ENCODE assay signal across 10 cellular contexts in the genomic region with DNA sequence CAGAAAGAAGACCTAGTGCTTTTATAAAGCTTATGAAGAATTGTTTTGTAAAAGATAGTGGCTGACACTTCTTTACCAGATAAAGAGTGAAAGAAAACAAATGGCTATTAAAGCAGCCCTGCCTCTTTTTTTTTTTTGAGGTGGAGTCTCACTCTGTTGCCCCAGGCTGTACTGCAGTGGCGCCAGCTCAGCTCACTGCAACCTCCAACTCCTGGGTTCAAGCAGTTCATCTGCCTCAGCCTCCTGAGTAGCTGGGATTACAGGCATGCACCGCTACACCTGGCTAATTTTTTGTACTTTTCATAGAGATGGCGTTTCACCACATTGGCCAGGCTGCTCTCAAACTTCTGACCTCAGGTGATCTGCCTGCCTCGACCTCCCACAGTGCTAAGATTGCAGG. TPM values are rescaled to one million over a fixed set of nuclear protein-coding genes. Genes with fewer than 3 reads are reported as not detected.
DNase-seq lines count a peak whose midpoint lies in the region; ATAC-seq, FAIRE-seq and TF ChIP-seq lines count a peak whose summit lies in the region.
"Had no signal": no experiment of that assay in that cellular context is flagged by ENCODE, and none has a peak within 500 bp of the region (broad histone marks: within the 10 kb centered on the region; RNA-seq: fewer than 3 reads in every experiment).

No MANE protein-coding gene starts in this region.

- peaks cover 77% of the 10 kb centered on the region for H3K4me1 Mint-ChIP-seq in activated T-cell treated with anti-CD3 and anti-CD28 coated beads, Interleukin-2, amount 50 U/mL, for 4 hours (ENCODE audit: low read depth)
- H3K4me1 Mint-ChIP-seq in activated CD8-positive, alpha-beta T cell treated with anti-CD3 and anti-CD28 coated beads for 36 hours (ENCODE audit: low read depth), result peaks cover 70% of the 10 kb centered on the region
- H3K4me1 Mint-ChIP-seq in type B pancreatic cell (ENCODE audit: unreplicated experiment), result no peaks in the 10 kb centered on the region

- H3K4me3 ChIP-seq in right atrium auricular region, result no peak overlapping the region

- H3K9me3 Mint-ChIP-seq in activated T-cell treated with anti-CD3 and anti-CD28 coated beads, Interleukin-2, amount 50 U/mL, for 4 hours, result no peaks in the 10 kb centered on the region
- H3K9me3 Mint-ChIP-seq in activated CD8-positive, alpha-beta T cell treated with anti-CD3 and anti-CD28 coated beads for 36 hours, result no peaks in the 10 kb centered on the region
- H3K9me3 Mint-ChIP-seq in type B pancreatic cell, result no peaks in the 10 kb centered on the region

- H3K4me1 ChIP-seq in right atrium auricular region, result peaks cover 0 to 33% of the 10 kb centered on the region in 2 donors
- H3K4me1 ChIP-seq: BE2C had no signal

- no peak for TF ChIP-seq CTCF in activated CD8-positive, alpha-beta T cell treated with anti-CD3 and anti-CD28 coated beads for 36 hours (IDR thresholded peaks at IDR 0.05)
- TF ChIP-seq CTCF in right atrium auricular region (IDR thresholded peaks at IDR 0.05) (no peak), type B pancreatic cell (conservative IDR thresholded peaks at IDR 0.05) (no peak)

- H3K27me3 ChIP-seq in right atrium auricular region, result no peaks in the 10 kb centered on the region
- H3K27me3 ChIP-seq: BE2C had no signal

- CTCF ChIA-PET in activated CD8-positive, alpha-beta T cell treated with anti-CD3 and anti-CD28 coated beads for 36 hours (lab: Charles Lee), result interaction anchor here (1.0 to 4.8 kb wide), 6 partner anchors 9 to 63 kb away, joined by 3 to 50 read pairs (median 5); a partner anchor contains a TSS

- H3K27ac ChIP-seq in right atrium auricular region, result peak overlapping the region; percentile 19 to 71

- H3K4me3 Mint-ChIP-seq in activated T-cell treated with anti-CD3 and anti-CD28 coated beads, Interleukin-2, amount 50 U/mL, for 4 hours, result peak overlapping the region; percentile 13
- H3K4me3 Mint-ChIP-seq in activated CD8-positive, alpha-beta T cell treated with anti-CD3 and anti-CD28 coated beads for 36 hours, result peak overlapping the region; percentile 30
- H3K4me3 Mint-ChIP-seq in type B pancreatic cell, result no peak overlapping the region

- H3K27ac Mint-ChIP-seq in activated CD8-positive, alpha-beta T cell treated with anti-CD3 and anti-CD28 coated beads for 36 hours, result peak overlapping the region; percentile 81
- peak overlapping the region; percentile 92 for H3K27ac Mint-ChIP-seq in type B pancreatic cell

- POLR2A ChIA-PET in activated CD8-positive, alpha-beta T cell treated with anti-CD3 and anti-CD28 coated beads for 36 hours (lab: Charles Lee), result interaction anchor here (0.7 to 8.5 kb wide), 8 partner anchors 10 to 37 kb away, joined by 3 to 75 read pairs (median 5); a partner anchor contains a TSS

- ATAC-seq in activated T-cell treated with anti-CD3 and anti-CD28 coated beads, Interleukin-2, amount 50 U/mL, for 4 hours, result no peak
- peak; percentile 32 for ATAC-seq in activated CD8-positive, alpha-beta T cell treated with anti-CD3 and anti-CD28 coated beads for 36 hours
- ATAC-seq in sciatic nerve (no peak), HG03139 (IDR thresholded peaks at IDR 0.05; ENCODE audit: unreplicated experiment) (no peak)

- no peak for FAIRE-seq in GM19239 (lab: Jason Lieb, UNC)

- no peaks in the 10 kb centered on the region for H3K9me3 ChIP-seq in right atrium auricular region
- H3K9me3 ChIP-seq: BE2C had no signal

- H3K36me3 ChIP-seq in right atrium auricular region, result peaks cover 85% of the 10 kb centered on the region

- DNase-seq in activated T-cell treated with anti-CD3 and anti-CD28 coated beads, Interleukin-2, amount 50 U/mL, for 4 hours, result no peak
- DNase-seq in activated T-cell treated with anti-CD3 and anti-CD28 coated beads for 4 hours (no peak), right atrium auricular region (ENCODE audit: low spot score) (no peak), type B pancreatic cell (ENCODE audit: extremely low spot score, unreplicated experiment) (no peak), GM19239 (ENCODE audit: insufficient read length, low spot score) (no peak), sciatic nerve (ENCODE audit: low spot score) (no peak)
- peak; percentile 48 for DNase-seq in activated CD8-positive, alpha-beta T cell treated with anti-CD3 and anti-CD28 coated beads for 36 hours
- DNase-seq: activated CD8-positive, alpha-beta memory T cell treated with anti-CD3 and anti-CD28 coated beads, Interleukin-2, amount 50 U/mL, for 4 hours; BE2C had no signal

- intact Hi-C loops in activated CD8-positive, alpha-beta T cell treated with anti-CD3 and anti-CD28 coated beads for 36 hours (cut with micrococcal nuclease), result loop anchor here (1.0 to 5.0 kb wide), 2 partner anchors 11 to 43 kb away; no protein-coding TSS in a partner anchor
- intact Hi-C loops in sciatic nerve (cut with DNase I), result no loop called here

- H3K27me3 Mint-ChIP-seq in activated T-cell treated with anti-CD3 and anti-CD28 coated beads, Interleukin-2, amount 50 U/mL, for 4 hours (ENCODE audit: low read depth), result no peaks in the 10 kb centered on the region
- no peaks in the 10 kb centered on the region for H3K27me3 Mint-ChIP-seq in activated CD8-positive, alpha-beta T cell treated with anti-CD3 and anti-CD28 coated beads for 36 hours
- no peaks in the 10 kb centered on the region for H3K27me3 Mint-ChIP-seq in type B pancreatic cell

- peaks cover 62% of the 10 kb centered on the region for H3K36me3 Mint-ChIP-seq in activated T-cell treated with anti-CD3 and anti-CD28 coated beads, Interleukin-2, amount 50 U/mL, for 4 hours (ENCODE audit: insufficient read depth)
- peaks cover 84% of the 10 kb centered on the region for H3K36me3 Mint-ChIP-seq in activated CD8-positive, alpha-beta T cell treated with anti-CD3 and anti-CD28 coated beads for 36 hours (ENCODE audit: low read depth)
- H3K36me3 Mint-ChIP-seq in type B pancreatic cell, result peaks cover 47% of the 10 kb centered on the region

RNA-seq across cellular contexts. Expression of a gene that starts 12.9 kb away (rescaled TPM):
- 100 to 1,000 TPM; 381 to 396 (median 382) TPM for total RNA-seq in activated T-cell treated with anti-CD3 and anti-CD28 coated beads, Interleukin-2, amount 50 U/mL, for 4 hours
- total RNA-seq in activated CD8-positive, alpha-beta T cell treated with anti-CD3 and anti-CD28 coated beads for 36 hours, result 100 to 1,000 TPM; 636 to 644 TPM
- total RNA-seq in right atrium auricular region, result 100 to 1,000 TPM; 112 to 177 TPM
- 211 and 384 TPM in 2 replicates for total RNA-seq in type B pancreatic cell (ENCODE audit: low replicate concordance)
- 243 TPM for total RNA-seq in sciatic nerve

RNA-seq across cellular contexts. Expression of a gene that starts 31.0 kb away (rescaled TPM):
- total RNA-seq in activated T-cell treated with anti-CD3 and anti-CD28 coated beads, Interleukin-2, amount 50 U/mL, for 4 hours, result under 1 TPM; 0.66 to 0.69 (median 0.68) TPM
- under 1 TPM; 0.16 to 0.45 TPM for total RNA-seq in activated CD8-positive, alpha-beta T cell treated with anti-CD3 and anti-CD28 coated beads for 36 hours
- total RNA-seq in right atrium auricular region, result 10 to 100 TPM in 1 of 2 donors, 1 to 10 TPM in 1; 1.9 to 10.7 TPM
- total RNA-seq in type B pancreatic cell (ENCODE audit: low replicate concordance), result 2.1 and 5.7 TPM in 2 replicates
- 0.94 TPM for total RNA-seq in sciatic nerve

RNA-seq across cellular contexts. Expression of a gene that starts 40.1 kb away (rescaled TPM):
- total RNA-seq in activated T-cell treated with anti-CD3 and anti-CD28 coated beads, Interleukin-2, amount 50 U/mL, for 4 hours, result 100 to 1,000 TPM; 128 to 142 (median 131) TPM
- 10 to 100 TPM; 75.8 to 82.8 TPM for total RNA-seq in activated CD8-positive, alpha-beta T cell treated with anti-CD3 and anti-CD28 coated beads for 36 hours
- total RNA-seq in right atrium auricular region (10 to 100 TPM; 54.3 to 88.8 TPM), type B pancreatic cell (ENCODE audit: low replicate concordance) (82.2 and 97.8 TPM in 2 replicates), sciatic nerve (59.9 TPM)

RNA-seq across cellular contexts. Expression of a gene that starts 40.5 kb away (rescaled TPM):
- 10 to 100 TPM; 14.7 to 19.1 (median 17.8) TPM for total RNA-seq in activated T-cell treated with anti-CD3 and anti-CD28 coated beads, Interleukin-2, amount 50 U/mL, for 4 hours
- total RNA-seq in activated CD8-positive, alpha-beta T cell treated with anti-CD3 and anti-CD28 coated beads for 36 hours, result 10 to 100 TPM; 19.8 to 24.4 TPM
- total RNA-seq in right atrium auricular region, result 10 to 100 TPM; 54.5 to 71.4 TPM
- total RNA-seq in type B pancreatic cell (ENCODE audit: low replicate concordance), result 58.4 and 66.4 TPM in 2 replicates
- total RNA-seq in sciatic nerve, result 56.3 TPM
